In the genomic region with DNA sequence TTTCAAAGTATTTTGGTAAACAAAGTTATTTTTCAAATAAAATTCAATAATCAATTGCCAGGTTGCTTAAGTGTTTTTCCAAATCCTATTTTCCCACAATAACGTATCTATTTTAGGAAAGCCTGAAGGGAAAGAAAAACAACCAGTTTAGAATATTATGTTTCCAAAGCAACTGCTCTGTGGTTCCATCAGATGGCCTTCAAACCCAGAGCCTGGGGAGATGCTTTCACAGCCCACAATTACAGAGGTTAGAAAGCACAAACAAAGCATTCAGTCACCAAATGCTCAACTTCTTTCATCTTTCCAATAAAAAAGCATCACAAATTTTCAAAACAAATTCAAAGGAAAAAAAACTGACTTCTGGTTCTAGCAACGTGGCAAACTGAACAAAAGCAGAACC, we compare ENCODE assay signal across 16 cellular contexts.
DNase-seq lines count a peak whose midpoint lies in the region; ATAC-seq and TF ChIP-seq lines count a peak whose summit lies in the region.
"Had no signal": no experiment of that assay in that cellular context is flagged by ENCODE, and none has a peak within 500 bp of the region (broad histone marks: within the 10 kb centered on the region; RNA-seq: fewer than 3 reads in every experiment).

No MANE protein-coding gene starts in this region.

- no peak overlapping the region for H3K27ac Mint-ChIP-seq in type B pancreatic cell
- H3K27ac Mint-ChIP-seq: progenitor cell of endocrine pancreas had no signal

- H3K27me3 ChIP-seq in subcutaneous abdominal adipose tissue (ENCODE audit: control insufficient read depth in 5 of 5, insufficient read depth in 4 of 5, low read length in 5 of 5), result no peaks in the 10 kb centered on the region
- H3K27me3 ChIP-seq: SJSA1 had no signal

- no peaks in the 10 kb centered on the region for H3K9me3 Mint-ChIP-seq in type B pancreatic cell

- no peaks in the 10 kb centered on the region for H3K9me3 ChIP-seq in subcutaneous abdominal adipose tissue (ENCODE audit: control insufficient read depth in 5 of 5, low read length in 5 of 5)
- H3K9me3 ChIP-seq: SJSA1 had no signal

- H3K36me3 Mint-ChIP-seq in type B pancreatic cell, result peaks cover 29% of the 10 kb centered on the region

- no peak for ATAC-seq in left lobe of liver
- ATAC-seq: K562; stimulated activated naive CD8-positive, alpha-beta T cell treated with anti-CD3 and anti-CD28 coated beads, Interleukin-15, Interleukin-2, amounts not matched to agents 100 U/mL and 50 U/mL, for 24 hours had no signal

- DNase-seq in M059J (ENCODE audit: low read depth) (peak; percentile 45), astrocyte of the spinal cord (ENCODE audit: low read depth, low spot score) (peak; percentile 73), iris pigment epithelial cell (ENCODE audit: low read depth) (peak; percentile 32), NCI-H774 (lab: John Stamatoyannopoulos, UW) (no peak), left lobe of liver (ENCODE audit: low spot score) (no peak), type B pancreatic cell (ENCODE audit: extremely low spot score, unreplicated experiment) (no peak)
- DNase-seq: activated CD8-positive, alpha-beta memory T cell treated with anti-CD3 and anti-CD28 coated beads, Interleukin-2, amount 50 U/mL, for 4 hours; COR-L47; NCI-H526 treated with DMSO at 0.1 percent for 48 hours; stimulated activated CD4-positive, alpha-beta T cell treated with anti-CD3 and anti-CD28 coated beads, Interleukin-4, amount 100 ng/mL, for 4 hours; stimulated activated naive CD8-positive, alpha-beta T cell treated with anti-CD3 and anti-CD28 coated beads, Interleukin-15, Interleukin-2, amounts not matched to agents 100 U/mL and 50 U/mL, for 24 hours had no signal

- H3K4me3 ChIP-seq in astrocyte of the spinal cord (ENCODE audit: low read depth, low read length) (no peak overlapping the region), subcutaneous abdominal adipose tissue (ENCODE audit: low read depth in 1 of 5, low read length in 5 of 5) (no peak overlapping the region)
- H3K4me3 ChIP-seq: K562, lung, SJSA1 had no signal

- in situ Hi-C loops in astrocyte of the spinal cord (cut with HindIII; ENCODE audit: low sequenced_read_pairs), result no loop called here

- peaks cover 3 to 39% (median 35%) of the 10 kb centered on the region in 5 donors for H3K4me1 ChIP-seq in subcutaneous abdominal adipose tissue (ENCODE audit: control insufficient read depth in 5 of 5, insufficient read depth in 5 of 5, low read length in 5 of 5)

- H3K27ac ChIP-seq in subcutaneous abdominal adipose tissue (ENCODE audit: low read depth, low read length), result peak overlapping the region; percentile 53
- H3K27ac ChIP-seq: SJSA1 had no signal

- H3K9ac ChIP-seq in subcutaneous abdominal adipose tissue (ENCODE audit: low read length in 5 of 5), result peak overlapping the region in 1 of 5 donors; percentile 22

- H3K4me3 Mint-ChIP-seq in type B pancreatic cell, result no peak overlapping the region

- peaks cover 11 to 45% (median 17%) of the 10 kb centered on the region in 5 donors for H3K36me3 ChIP-seq in subcutaneous abdominal adipose tissue (ENCODE audit: control insufficient read depth in 5 of 5, insufficient read depth in 5 of 5, low read length in 5 of 5)

- no peaks in the 10 kb centered on the region for H3K27me3 Mint-ChIP-seq in type B pancreatic cell
- H3K27me3 Mint-ChIP-seq: progenitor cell of endocrine pancreas had no signal

- TF ChIP-seq CTCF in astrocyte of the spinal cord (IDR thresholded peaks at IDR 0.05; ENCODE audit: low read depth, low read length) (no peak), type B pancreatic cell (conservative IDR thresholded peaks at IDR 0.05) (no peak)

- peaks cover 19% of the 10 kb centered on the region for H3K4me1 Mint-ChIP-seq in type B pancreatic cell (ENCODE audit: unreplicated experiment)

Comparison
In these comparisons a context has a peak if more than half of its experiments do, and no peak if none do; other contexts are left out.
1. DNase-seq: peak in M059J (single experiment), astrocyte of the spinal cord (single experiment) and iris pigment epithelial cell (single experiment); none in NCI-H774 (single experiment), left lobe of liver (single experiment) and type B pancreatic cell (single experiment).